19 cellular contexts compared by ENCODE assay signal in genomic region chr17:80939151-80940145, GRCh38. TPM values are rescaled to one million over a fixed set of nuclear protein-coding genes. Genes with fewer than 3 reads are reported as not detected.
DNase-seq lines count a peak whose midpoint lies in the region; ATAC-seq and TF ChIP-seq lines count a peak whose summit lies in the region.
"Had no signal": no experiment of that assay in that cellular context is flagged by ENCODE, and none has a peak within 500 bp of the region (broad histone marks: within the 10 kb centered on the region; RNA-seq: fewer than 3 reads in every experiment).

No MANE protein-coding gene starts in this region.

- peak overlapping the region; percentile 51 for H3K27ac ChIP-seq in DND-41 (ENCODE audit: low read length)
- H3K27ac ChIP-seq in neural progenitor cell = no peak overlapping the region
- H3K27ac ChIP-seq in lower lobe of right lung = no peak overlapping the region
- H3K27ac ChIP-seq: 22Rv1, left lung had no signal

- peak overlapping the region; percentile 35 for H3K4me3 Mint-ChIP-seq in activated T-helper 2 cell treated with anti-CD3 and anti-CD28 coated beads, Interferon-gamma antibody, Interleukin-2, Interleukin-4, amounts not matched to agents 10 μg/mL and 5 μg/mL and 100 μg/mL, durations not matched to agents 14 hours and 24 hours and 36 hours (ENCODE audit: low read depth)
- H3K4me3 Mint-ChIP-seq in neural progenitor cell = no peak overlapping the region

- H3K36me3 Mint-ChIP-seq in activated T-helper 2 cell treated with anti-CD3 and anti-CD28 coated beads, Interferon-gamma antibody, Interleukin-2, Interleukin-4, amounts not matched to agents 10 μg/mL and 5 μg/mL and 100 μg/mL, durations not matched to agents 14 hours and 24 hours and 36 hours (ENCODE audit: low read depth) = peaks cover 51% of the 10 kb centered on the region
- H3K36me3 Mint-ChIP-seq in neural progenitor cell = peaks cover 10% of the 10 kb centered on the region

- H3K4me2 ChIP-seq in DND-41 (ENCODE audit: insufficient read depth, low read length) = peak overlapping the region; percentile 54
- peak overlapping the region; percentile 4 for H3K4me2 ChIP-seq in neural progenitor cell
- H3K4me2 ChIP-seq: smooth muscle cell had no signal

- no peaks in the 10 kb centered on the region for H3K9me3 ChIP-seq in DND-41 (ENCODE audit: insufficient read depth, low read length, severe bottlenecking)
- no peaks in the 10 kb centered on the region for H3K9me3 ChIP-seq in neural progenitor cell (ENCODE audit: low read depth)
- H3K9me3 ChIP-seq in lower lobe of right lung = no peaks in the 10 kb centered on the region
- H3K9me3 ChIP-seq: BE2C, left lung, transverse colon had no signal

- 0 out of 4 replicates have a peak overlapping the region, but pooled peaks of 1 of the 2 experiments have one; percentile 14 for H3K4me3 ChIP-seq in DND-41 (ENCODE audit: low read depth in 1 of 2, low read length in 2 of 2)
- no peak overlapping the region for H3K4me3 ChIP-seq in neural progenitor cell
- no peak overlapping the region for H3K4me3 ChIP-seq in lower lobe of right lung
- H3K4me3 ChIP-seq: K562, left lung, smooth muscle cell, transverse colon had no signal

- intact Hi-C loops in activated T-helper 2 cell treated with anti-CD3 and anti-CD28 coated beads, Interferon-gamma antibody, Interleukin-2, Interleukin-4, amounts not matched to agents 10 μg/mL and 5 μg/mL and 100 μg/mL, durations not matched to agents 14 hours and 24 hours and 36 hours (cut with micrococcal nuclease) = loop anchor here (5.0 kb wide), 2 partner anchors 47 to 62 kb away; no protein-coding TSS in a partner anchor
- intact Hi-C loops in lower lobe of right lung (cut with DNase I) = no loop called here

- TF ChIP-seq CTCF in DND-41 (IDR thresholded peaks at IDR 0.05; ENCODE audit: borderline replicate concordance, extremely low read depth, low read length, poor library complexity, severe bottlenecking) = no peak
- no peak for TF ChIP-seq CTCF in neural progenitor cell (IDR thresholded peaks at IDR 0.05)
- TF ChIP-seq CTCF in lower lobe of right lung (IDR thresholded peaks at IDR 0.05) = no peak

- peak; percentile 23 for DNase-seq in NCI-H1092 treated with DMSO at 0.1 percent for 48 hours (lab: John Stamatoyannopoulos, UW)
- no peak for DNase-seq in NCI-H1092 (lab: John Stamatoyannopoulos, UW)
- DNase-seq in DND-41 = no peak
- no peak for DNase-seq in activated T-helper 2 cell treated with anti-CD3 and anti-CD28 coated beads, Interferon-gamma antibody, Interleukin-2, Interleukin-4, amounts not matched to agents 10 μg/mL and 5 μg/mL and 100 μg/mL, durations not matched to agents 14 hours and 24 hours and 36 hours (ENCODE audit: low spot score)
- no peak for DNase-seq in neural progenitor cell (ENCODE audit: low spot score)
- no peak for DNase-seq in lower lobe of right lung
- DNase-seq in medulla oblongata (ENCODE audit: extremely low spot score) = no peak
- DNase-seq: BE2C, DMS153, erythroblast, GOT3, NCI-H1048, NCI-H69, transverse colon had no signal

- no peaks in the 10 kb centered on the region for H3K9me3 Mint-ChIP-seq in activated T-helper 2 cell treated with anti-CD3 and anti-CD28 coated beads, Interferon-gamma antibody, Interleukin-2, Interleukin-4, amounts not matched to agents 10 μg/mL and 5 μg/mL and 100 μg/mL, durations not matched to agents 14 hours and 24 hours and 36 hours
- no peaks in the 10 kb centered on the region for H3K9me3 Mint-ChIP-seq in neural progenitor cell

- peak overlapping the region; percentile 79 for H3K27ac Mint-ChIP-seq in activated T-helper 2 cell treated with anti-CD3 and anti-CD28 coated beads, Interferon-gamma antibody, Interleukin-2, Interleukin-4, amounts not matched to agents 10 μg/mL and 5 μg/mL and 100 μg/mL, durations not matched to agents 14 hours and 24 hours and 36 hours
- H3K27ac Mint-ChIP-seq in neural progenitor cell = peak overlapping the region; percentile 89

- no peaks in the 10 kb centered on the region for H3K27me3 Mint-ChIP-seq in activated T-helper 2 cell treated with anti-CD3 and anti-CD28 coated beads, Interferon-gamma antibody, Interleukin-2, Interleukin-4, amounts not matched to agents 10 μg/mL and 5 μg/mL and 100 μg/mL, durations not matched to agents 14 hours and 24 hours and 36 hours (ENCODE audit: low read depth)
- H3K27me3 Mint-ChIP-seq in neural progenitor cell (ENCODE audit: insufficient read depth, low read depth) = no peaks in the 10 kb centered on the region

- H3K27me3 ChIP-seq in DND-41 (ENCODE audit: insufficient read depth, low read length, poor library complexity) (no peaks in the 10 kb centered on the region), neural progenitor cell (peaks cover 22% of the 10 kb centered on the region), lower lobe of right lung (ENCODE audit: low read depth) (no peaks in the 10 kb centered on the region)
- H3K27me3 ChIP-seq: BE2C, left lung, transverse colon had no signal

- H3K4me1 Mint-ChIP-seq in activated T-helper 2 cell treated with anti-CD3 and anti-CD28 coated beads, Interferon-gamma antibody, Interleukin-2, Interleukin-4, amounts not matched to agents 10 μg/mL and 5 μg/mL and 100 μg/mL, durations not matched to agents 14 hours and 24 hours and 36 hours (ENCODE audit: low read depth) = peaks cover 42% of the 10 kb centered on the region
- peaks cover 39% of the 10 kb centered on the region for H3K4me1 Mint-ChIP-seq in neural progenitor cell

- ATAC-seq in DND-41 (ENCODE audit: insufficient read depth, low read depth) (no peak), lower lobe of right lung (no peak), GM21737 (IDR thresholded peaks at IDR 0.05; ENCODE audit: unreplicated experiment) (no peak)
- ATAC-seq: K562 had no signal

- H4K20me1 ChIP-seq in DND-41 (ENCODE audit: insufficient read depth, low read length) (peaks cover 4% of the 10 kb centered on the region), neural progenitor cell (ENCODE audit: low read depth) (peaks cover 21% of the 10 kb centered on the region)

- H3F3A ChIP-seq in neural progenitor cell (ENCODE audit: low read depth) = peaks cover 34% of the 10 kb centered on the region

- no peak overlapping the region for H2AFZ ChIP-seq in DND-41 (ENCODE audit: low read depth, low read length)
- no peak overlapping the region for H2AFZ ChIP-seq in neural progenitor cell (replicated peaks)

- H3K36me3 ChIP-seq in DND-41 (ENCODE audit: insufficient read depth, low read length) (peaks cover 38% of the 10 kb centered on the region), neural progenitor cell (no peaks in the 10 kb centered on the region), lower lobe of right lung (peaks cover 5% of the 10 kb centered on the region)
- H3K36me3 ChIP-seq: transverse colon had no signal

- peak overlapping the region; percentile 27 for H3K9ac ChIP-seq in DND-41 (ENCODE audit: low read depth, low read length)
- no peak overlapping the region for H3K9ac ChIP-seq in neural progenitor cell

- H3K4me1 ChIP-seq in DND-41 (ENCODE audit: insufficient read depth, low read length) = peaks cover 23% of the 10 kb centered on the region
- peaks cover 38% of the 10 kb centered on the region for H3K4me1 ChIP-seq in neural progenitor cell
- H3K4me1 ChIP-seq in lower lobe of right lung = peaks cover 30% of the 10 kb centered on the region
- H3K4me1 ChIP-seq: BE2C had no signal

- H3K79me2 ChIP-seq in DND-41 (ENCODE audit: insufficient read depth, low read length) (no peaks in the 10 kb centered on the region), neural progenitor cell (ENCODE audit: low read depth) (no peaks in the 10 kb centered on the region)

RNA-seq across cellular contexts. Expression of gene CHMP6, which starts 52.2 kb away (rescaled TPM):
- 29.5 and 36.9 TPM in 2 replicates for total RNA-seq in activated T-helper 2 cell treated with anti-CD3 and anti-CD28 coated beads, Interferon-gamma antibody, Interleukin-2, Interleukin-4, amounts not matched to agents 10 μg/mL and 5 μg/mL and 100 μg/mL, durations not matched to agents 14 hours and 24 hours and 36 hours
- total RNA-seq in neural progenitor cell (ENCODE audit: low replicate concordance) (11.5 and 20.9 TPM in 2 replicates), lower lobe of right lung (28.8 TPM)
